Comparison of ENCODE assay signal across 11 cellular contexts in the genomic region with DNA sequence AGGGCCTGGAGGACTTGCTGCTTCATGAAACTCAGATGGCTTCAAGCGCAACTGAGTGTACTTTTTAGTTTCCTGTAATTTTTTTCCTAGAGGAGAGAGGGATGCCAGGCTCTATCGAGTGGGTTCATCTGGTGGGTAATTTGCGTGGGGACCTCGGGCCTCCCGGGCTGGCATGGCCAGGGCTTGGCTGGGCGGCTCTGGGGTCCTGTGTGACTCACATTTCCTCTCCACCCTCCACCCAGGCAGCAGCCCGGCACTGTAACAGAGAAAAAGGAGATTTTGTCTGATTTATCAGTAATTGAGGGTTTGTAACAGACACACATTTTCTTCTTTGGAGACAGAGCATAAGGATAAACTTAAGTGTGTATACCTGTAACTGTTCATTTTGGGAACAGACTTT.
A peak's percentile ranks its signal among the peaks of the same experiment; 100 is the strongest.
DNase-seq lines count a peak whose midpoint lies in the region; ATAC-seq lines count a peak whose summit lies in the region.
"Had no signal": no experiment of that assay in that cellular context is flagged by ENCODE, and none has a peak within 500 bp of the region (broad histone marks: within the 10 kb centered on the region; RNA-seq: fewer than 3 reads in every experiment).

No MANE protein-coding gene starts in this region.

- no peaks in the 10 kb centered on the region for H3K27me3 Mint-ChIP-seq in activated naive CD4-positive, alpha-beta T cell treated with anti-CD3 and anti-CD28 coated beads, Interleukin-2, amount 10 ng/mL, durations not matched to agents 7 days and 5 days
- no peaks in the 10 kb centered on the region for H3K27me3 Mint-ChIP-seq in activated naive CD8-positive, alpha-beta T cell treated with anti-CD3 and anti-CD28 coated beads for 36 hours
- H3K27me3 Mint-ChIP-seq in stimulated activated memory B cell treated with anti-CD40 and anti-IgM and Interleukin-4, amounts not matched to agents 10 μg/mL and 1 μg/mL and 100 μg/mL, for 72 hours = no peaks in the 10 kb centered on the region

- H3K9me3 Mint-ChIP-seq in activated naive CD4-positive, alpha-beta T cell treated with anti-CD3 and anti-CD28 coated beads, Interleukin-2, amount 10 ng/mL, durations not matched to agents 7 days and 5 days = no peaks in the 10 kb centered on the region
- H3K9me3 Mint-ChIP-seq in activated naive CD8-positive, alpha-beta T cell treated with anti-CD3 and anti-CD28 coated beads for 36 hours = no peaks in the 10 kb centered on the region
- no peaks in the 10 kb centered on the region for H3K9me3 Mint-ChIP-seq in stimulated activated memory B cell treated with anti-CD40 and anti-IgM and Interleukin-4, amounts not matched to agents 10 μg/mL and 1 μg/mL and 100 μg/mL, for 72 hours

- no peak for DNase-seq in activated naive CD4-positive, alpha-beta T cell treated with anti-CD3 and anti-CD28 coated beads, Interleukin-2, amount 10 ng/mL, durations not matched to agents 7 days and 5 days
- DNase-seq in activated naive CD4-positive, alpha-beta T cell treated with anti-CD3 and anti-CD28 coated beads, Interleukin-2, amount 50 U/mL, for 16 hours = no peak
- DNase-seq in activated naive CD8-positive, alpha-beta T cell treated with anti-CD3 and anti-CD28 coated beads for 36 hours = no peak
- no peak for DNase-seq in GM03348 (ENCODE audit: low spot score)
- DNase-seq in NCI-H1105 treated with DMSO at 0.1 percent for 48 hours (lab: John Stamatoyannopoulos, UW) = no peak
- DNase-seq: GOT3, NCI-H2171 treated with DMSO at 0.1 percent for 48 hours, uterus had no signal

- H3K4me1 Mint-ChIP-seq in activated naive CD4-positive, alpha-beta T cell treated with anti-CD3 and anti-CD28 coated beads, Interleukin-2, amount 10 ng/mL, durations not matched to agents 7 days and 5 days = peaks cover 7% of the 10 kb centered on the region
- H3K4me1 Mint-ChIP-seq in activated naive CD8-positive, alpha-beta T cell treated with anti-CD3 and anti-CD28 coated beads for 36 hours = peaks cover 10% of the 10 kb centered on the region
- peaks cover 61% of the 10 kb centered on the region for H3K4me1 Mint-ChIP-seq in stimulated activated memory B cell treated with anti-CD40 and anti-IgM and Interleukin-4, amounts not matched to agents 10 μg/mL and 1 μg/mL and 100 μg/mL, for 72 hours

- ATAC-seq in HG03095 (IDR thresholded peaks at IDR 0.05; ENCODE audit: unreplicated experiment) = peak; percentile 26
- peak; percentile 54 for ATAC-seq in stimulated activated memory B cell treated with anti-CD40 and anti-IgM and Interleukin-4, amounts not matched to agents 10 μg/mL and 1 μg/mL and 100 μg/mL, for 72 hours
- no peak for ATAC-seq in activated CD4-positive, CD25-positive, alpha-beta regulatory T cell treated with anti-CD3 and anti-CD28 coated beads, Interleukin-2, amount 50 U/mL, for 24 hours

- H3K36me3 Mint-ChIP-seq in activated naive CD4-positive, alpha-beta T cell treated with anti-CD3 and anti-CD28 coated beads, Interleukin-2, amount 10 ng/mL, durations not matched to agents 7 days and 5 days = peaks cover 21% of the 10 kb centered on the region
- peaks cover 19% of the 10 kb centered on the region for H3K36me3 Mint-ChIP-seq in activated naive CD8-positive, alpha-beta T cell treated with anti-CD3 and anti-CD28 coated beads for 36 hours
- H3K36me3 Mint-ChIP-seq in stimulated activated memory B cell treated with anti-CD40 and anti-IgM and Interleukin-4, amounts not matched to agents 10 μg/mL and 1 μg/mL and 100 μg/mL, for 72 hours = peaks cover 62% of the 10 kb centered on the region

- CTCF ChIA-PET in activated naive CD4-positive, alpha-beta T cell treated with anti-CD3 and anti-CD28 coated beads, Interleukin-2, amount 10 ng/mL, durations not matched to agents 7 days and 5 days (lab: Charles Lee) = no interaction called here

- no peak overlapping the region for H3K4me3 Mint-ChIP-seq in activated naive CD4-positive, alpha-beta T cell treated with anti-CD3 and anti-CD28 coated beads, Interleukin-2, amount 10 ng/mL, durations not matched to agents 7 days and 5 days
- H3K4me3 Mint-ChIP-seq in activated naive CD8-positive, alpha-beta T cell treated with anti-CD3 and anti-CD28 coated beads for 36 hours = no peak overlapping the region
- H3K4me3 Mint-ChIP-seq in stimulated activated memory B cell treated with anti-CD40 and anti-IgM and Interleukin-4, amounts not matched to agents 10 μg/mL and 1 μg/mL and 100 μg/mL, for 72 hours = peak overlapping the region; percentile 74

- peak overlapping the region; percentile 60 for H3K27ac Mint-ChIP-seq in activated naive CD4-positive, alpha-beta T cell treated with anti-CD3 and anti-CD28 coated beads, Interleukin-2, amount 10 ng/mL, durations not matched to agents 7 days and 5 days
- H3K27ac Mint-ChIP-seq in activated naive CD8-positive, alpha-beta T cell treated with anti-CD3 and anti-CD28 coated beads for 36 hours = peak overlapping the region; percentile 88
- H3K27ac Mint-ChIP-seq in stimulated activated memory B cell treated with anti-CD40 and anti-IgM and Interleukin-4, amounts not matched to agents 10 μg/mL and 1 μg/mL and 100 μg/mL, for 72 hours = peak overlapping the region; percentile 97

Comparison
In these comparisons a context has a peak if more than half of its experiments do, and no peak if none do; other contexts are left out.
1. ATAC-seq: peak in HG03095 (single experiment) and stimulated activated memory B cell treated with anti-CD40 and anti-IgM and Interleukin-4, amounts not matched to agents 10 μg/mL and 1 μg/mL and 100 μg/mL, for 72 hours (single experiment); none in activated CD4-positive, CD25-positive, alpha-beta regulatory T cell treated with anti-CD3 and anti-CD28 coated beads, Interleukin-2, amount 50 U/mL, for 24 hours (0 of 2).
2. Peak in every context shown above with its lines, with median percentiles within 50 percentile points of each other: H3K27ac Mint-ChIP-seq.